Comparison of ENCODE assay signal across 1 cellular context in genomic region chr9:109320734-109321448, GRCh38.
TF ChIP-seq lines count a peak whose summit lies in the region.

TSS of gene EPB41L4B (minus strand) at chr9:109321059. CDS start at chr9:109320446, 613 bp downstream.

TF ChIP-seq in K562, 482 proteins besides CTCF, POLR2A, EP300 and RAD21 (continued from another document and continues in another):
- TF ChIP-seq TRIM25 (IDR thresholded peaks at IDR 0.05; ENCODE audit: borderline replicate concordance), result no peak
- TF ChIP-seq ZNF24 (IDR thresholded peaks at IDR 0.05), result 0 out of 2 replicates have a peak, but pooled peaks have one; percentile 24
- no peak for TF ChIP-seq KLF10 (CRISPR knock-in tag; IDR thresholded peaks at IDR 0.05)
- no peak for TF ChIP-seq ARID3A (IDR thresholded peaks at IDR 0.05; ENCODE audit: borderline replicate concordance, low read depth, low read length)
- no peak for TF ChIP-seq NR2F6 (CRISPR knock-in tag; IDR thresholded peaks at IDR 0.05)
- no peak for TF ChIP-seq IRF1 (CRISPR knock-in tag; IDR thresholded peaks at IDR 0.05; ENCODE audit: borderline replicate concordance)
- no peak for TF ChIP-seq PPARD (CRISPR knock-in tag; IDR thresholded peaks at IDR 0.05)
- no peak for TF ChIP-seq RFX7 (CRISPR knock-in tag; IDR thresholded peaks at IDR 0.05)
- peak in 1 of 2 experiments; percentile 47; a peak in 1 of 3 replicates for TF ChIP-seq CBX3 (IDR thresholded peaks at IDR 0.05; ENCODE audit: borderline replicate concordance in 1 of 2, low read length in 2 of 2)
- no peak for TF ChIP-seq REST (CRISPR knock-in tag; IDR thresholded peaks at IDR 0.05; ENCODE audit: low read depth)
- peak; percentile 87 to 88 for TF ChIP-seq MNT (conservative IDR thresholded peaks at IDR 0.05)
- TF ChIP-seq MTA3 (IDR thresholded peaks at IDR 0.05; ENCODE audit: borderline replicate concordance), result peak; percentile 56; the same call in 1 of the 2 replicates
- no peak for TF ChIP-seq ARHGAP35 (IDR thresholded peaks at IDR 0.05; ENCODE audit: partially characterized antibody)
- TF ChIP-seq ZNF395 (CRISPR knock-in tag; IDR thresholded peaks at IDR 0.05), result no peak
- no peak for TF ChIP-seq HDGF (IDR thresholded peaks at IDR 0.05)
- no peak for TF ChIP-seq CHD1 (IDR thresholded peaks at IDR 0.05; ENCODE audit: low read length)
- TF ChIP-seq CEBPZ (IDR thresholded peaks at IDR 0.05; ENCODE audit: borderline replicate concordance, low read depth, low read length), result no peak
- TF ChIP-seq HSF4 (CRISPR knock-in tag; IDR thresholded peaks at IDR 0.05; ENCODE audit: borderline replicate concordance), result no peak
- TF ChIP-seq EZH2 (IDR thresholded peaks at IDR 0.05; ENCODE audit: borderline replicate concordance, low read depth, low read length), result no peak
- TF ChIP-seq SIX5 (IDR thresholded peaks at IDR 0.05; ENCODE audit: borderline replicate concordance in 1 of 2, insufficient read depth in 1 of 2, low read depth in 1 of 2, low read length in 2 of 2), result no peak
- no peak for TF ChIP-seq CSDE1 (IDR thresholded peaks at IDR 0.05)
- no peak for TF ChIP-seq ZBTB2 (IDR thresholded peaks at IDR 0.05)
- no peak for TF ChIP-seq ADNP (tag; IDR thresholded peaks at IDR 0.05)
- no peak for TF ChIP-seq PTRF (tag; IDR thresholded peaks at IDR 0.05)
- no peak for TF ChIP-seq ZNF561 (CRISPR knock-in tag; conservative IDR thresholded peaks at IDR 0.05)
- TF ChIP-seq STAT5B (CRISPR knock-in tag; IDR thresholded peaks at IDR 0.05), result no peak
- TF ChIP-seq YBX1 (IDR thresholded peaks at IDR 0.05), result no peak
- TF ChIP-seq ESRRA (IDR thresholded peaks at IDR 0.05; ENCODE audit: borderline replicate concordance, low read depth), result no peak; the same call in 1 of the 2 replicates
- no peak for TF ChIP-seq HDAC8 (tag; IDR thresholded peaks at IDR 0.05)
- no peak for TF ChIP-seq KDM2B (CRISPR knock-in tag; IDR thresholded peaks at IDR 0.05)
- TF ChIP-seq ZNF408 (CRISPR knock-in tag; IDR thresholded peaks at IDR 0.05; ENCODE audit: low read depth), result no peak
- no peak for TF ChIP-seq RHOXF2B (CRISPR knock-in tag; conservative IDR thresholded peaks at IDR 0.05)
- peak; percentile 98 for TF ChIP-seq BHLHE40 (IDR thresholded peaks at IDR 0.05; ENCODE audit: low read length)
- no peak for TF ChIP-seq EHMT2 (IDR thresholded peaks at IDR 0.05)
- TF ChIP-seq ZNF740 (CRISPR knock-in tag; IDR thresholded peaks at IDR 0.05), result no peak
- TF ChIP-seq ZNF740 (tag; IDR thresholded peaks at IDR 0.05), result no peak
- no peak for TF ChIP-seq BRF2 (IDR thresholded peaks at IDR 0.05; ENCODE audit: borderline replicate concordance, insufficient read depth, insufficient read length)
- peak; percentile 90 for TF ChIP-seq L3MBTL2 (IDR thresholded peaks at IDR 0.05)
- TF ChIP-seq IRF9 (tag; IDR thresholded peaks at IDR 0.05), result no peak
- no peak for TF ChIP-seq SAFB (IDR thresholded peaks at IDR 0.05; ENCODE audit: borderline replicate concordance, low read depth, low read length)
- no peak for TF ChIP-seq RBM34 (IDR thresholded peaks at IDR 0.05; ENCODE audit: borderline replicate concordance, insufficient read depth, low read length)
- no peak for TF ChIP-seq SRF (CRISPR knock-in tag; IDR thresholded peaks at IDR 0.05)
